ENCODE assay signal across 27 cellular contexts in the genomic region with DNA sequence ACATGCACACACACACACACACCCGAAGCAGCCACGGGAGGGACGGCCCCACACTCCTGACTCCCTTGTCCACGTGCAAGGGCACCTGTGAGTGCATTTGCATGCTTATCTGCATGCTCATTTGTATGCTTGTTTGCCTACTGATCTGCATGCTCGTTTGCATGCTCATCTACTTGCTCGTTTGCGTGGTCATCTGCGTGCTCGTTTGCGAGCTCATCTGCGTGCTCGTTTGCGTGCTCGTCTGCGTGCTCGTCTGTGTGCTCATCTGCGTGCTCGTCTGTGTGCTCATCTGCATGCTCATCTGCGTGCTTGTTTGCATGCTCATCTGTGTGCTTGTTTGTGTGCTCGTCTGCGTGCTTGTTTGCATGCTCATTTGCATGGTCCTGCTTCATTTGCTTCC. TPM values are rescaled to one million over a fixed set of nuclear protein-coding genes. Genes with fewer than 3 reads are reported as not detected.
DNase-seq lines count a peak whose midpoint lies in the region; ATAC-seq, FAIRE-seq and TF ChIP-seq lines count a peak whose summit lies in the region.
"Had no signal": no experiment of that assay in that cellular context is flagged by ENCODE, and none has a peak within 500 bp of the region (broad histone marks: within the 10 kb centered on the region; RNA-seq: fewer than 3 reads in every experiment).

No MANE protein-coding gene starts in this region.

- H3K27ac ChIP-seq in mesenchymal stem cell (ENCODE audit: low read length, poor library complexity, severe bottlenecking) (no peak overlapping the region), temporal lobe (ENCODE audit: low read depth, low read length) (peak overlapping the region; percentile 45), pancreas (no peak overlapping the region)
- H3K27ac ChIP-seq: A549; BLaER1 treated with 17β-estradiol and CSF1 and Interleukin-3, amounts not matched to agents 10 nM and 100 nM had no signal

- peaks cover 21% of the 10 kb centered on the region for H3K4me1 ChIP-seq in NT2/D1 (ENCODE audit: insufficient read depth, insufficient read length)
- H3K4me1 ChIP-seq in mesenchymal stem cell (ENCODE audit: control insufficient read depth, insufficient read depth, low read depth, low read length): no peaks in the 10 kb centered on the region
- no peaks in the 10 kb centered on the region for H3K4me1 ChIP-seq in pancreas
- H3K4me1 ChIP-seq: A549, HAP-1 had no signal

- H3K79me1 ChIP-seq in mesenchymal stem cell (replicated peaks; ENCODE audit: low read length, poor library complexity, severe bottlenecking): no peaks in the 10 kb centered on the region

- H4K91ac ChIP-seq in mesenchymal stem cell (ENCODE audit: low read length): peak overlapping the region; percentile 28

- DNase-seq in NT2/D1 (ENCODE audit: low read depth, low spot score) (no peak), bronchial epithelial cell (ENCODE audit: low read depth) (no peak), mesenchymal stem cell (no peak), pancreas (no peak)
- no peak for DNase-seq in activated effector memory CD4-positive, alpha-beta T cell treated with Interleukin-2 at 50 U/mL for 16 hours
- DNase-seq: AML-193; CD4-positive, alpha-beta T cell; NCI-H1048; NCI-H1417; NCI-H1694; NCI-H2081; NCI-H2171; NCI-H226; NCI-H510A treated with DMSO at 0.1 percent for 48 hours; NCI-H774; NK-92 treated with Interleukin-12 subunit alpha and Interleukin-12 subunit beta, amount 100 ng/mL, for 24 hours; RPMI8226; SHP77 treated with DMSO at 0.1 percent for 48 hours had no signal

- H3K4me3 ChIP-seq in NT2/D1 (ENCODE audit: insufficient read length, low read depth) (no peak overlapping the region), bronchial epithelial cell (ENCODE audit: low read depth, low read length) (no peak overlapping the region), mesenchymal stem cell (ENCODE audit: insufficient read depth in 1 of 2, low read depth in 1 of 2, low read length in 2 of 2) (no peak overlapping the region), pancreas (no peak overlapping the region)
- H3K4me3 ChIP-seq: A549; BLaER1 treated with 17β-estradiol and CSF1 and Interleukin-3, amounts not matched to agents 10 nM and 100 nM; GM23338; HAP-1 had no signal

- H3K18ac ChIP-seq in mesenchymal stem cell (ENCODE audit: low read depth in 1 of 2, low read length in 2 of 2): no peak overlapping the region

- H2AK5ac ChIP-seq in mesenchymal stem cell (ENCODE audit: low read length, severe bottlenecking): no peak overlapping the region

- no peak overlapping the region for H2BK120ac ChIP-seq in mesenchymal stem cell (ENCODE audit: low read depth, low read length)

- no peak overlapping the region for H3K14ac ChIP-seq in mesenchymal stem cell (ENCODE audit: low read length in 2 of 2)

- no peak overlapping the region for H3K4me2 ChIP-seq in mesenchymal stem cell (ENCODE audit: low read length, poor library complexity, severe bottlenecking)
- H3K4me2 ChIP-seq: A549; BLaER1 treated with 17β-estradiol and CSF1 and Interleukin-3, amounts not matched to agents 10 nM and 100 nM; GM23338 had no signal

- 92% methylated on average over 21 of the region's 21 CpGs for WGBS in mesenchymal stem cell
- 88 to 91% methylated on average over 21 of the region's 21 CpGs for WGBS in pancreas, 2 donors

- H3K27me3 ChIP-seq in NT2/D1 (ENCODE audit: insufficient read depth, insufficient read length): no peaks in the 10 kb centered on the region
- no peaks in the 10 kb centered on the region for H3K27me3 ChIP-seq in bronchial epithelial cell (ENCODE audit: control insufficient read depth, insufficient read depth, low read length)
- peaks cover 0 to 3% of the 10 kb centered on the region in 2 experiments for H3K27me3 ChIP-seq in mesenchymal stem cell (ENCODE audit: control insufficient read depth in 1 of 2, insufficient read depth in 1 of 2, low read length in 2 of 2)
- H3K27me3 ChIP-seq in pancreas: no peaks in the 10 kb centered on the region
- H3K27me3 ChIP-seq: BLaER1 treated with 17β-estradiol and CSF1 and Interleukin-3, amounts not matched to agents 10 nM and 100 nM had no signal

- no peak overlapping the region for H2BK12ac ChIP-seq in mesenchymal stem cell (ENCODE audit: low read length in 2 of 2)

- intact Hi-C loops in pancreas (cut with DNase I): no loop called here

- peaks cover 6% of the 10 kb centered on the region; the same call in 1 of the 2 replicates for H3K9me3 ChIP-seq in NT2/D1 (ENCODE audit: insufficient read depth, low read length)
- H3K9me3 ChIP-seq in mesenchymal stem cell (ENCODE audit: control insufficient read depth, low read length): no peaks in the 10 kb centered on the region
- H3K9me3 ChIP-seq in pancreas: no peaks in the 10 kb centered on the region
- H3K9me3 ChIP-seq: HAP-1 had no signal

- FAIRE-seq in bronchial epithelial cell (lab: Jason Lieb, UNC): peak; percentile 7
- FAIRE-seq in pancreas (lab: Jason Lieb, UNC): no peak
- FAIRE-seq: A549, D721Med, G401.6 had no signal

- TF ChIP-seq CTCF in bronchial epithelial cell (IDR thresholded peaks at IDR 0.05; ENCODE audit: insufficient read depth, low read length, severe bottlenecking) (no peak), pancreas (IDR thresholded peaks at IDR 0.05) (no peak)

- peak overlapping the region; percentile 9 for H3K9ac ChIP-seq in NT2/D1 (ENCODE audit: insufficient read length, low read depth)
- no peak overlapping the region for H3K9ac ChIP-seq in mesenchymal stem cell (ENCODE audit: low read length)
- H3K9ac ChIP-seq: BLaER1 treated with 17β-estradiol and CSF1 and Interleukin-3, amounts not matched to agents 10 nM and 100 nM had no signal

- H2AFZ ChIP-seq in mesenchymal stem cell (ENCODE audit: low read depth, low read length): no peak overlapping the region
- H2AFZ ChIP-seq: GM23338 had no signal

- H4K8ac ChIP-seq in mesenchymal stem cell (ENCODE audit: low read length): no peak overlapping the region

- ATAC-seq in pancreas (no peak), GM18498 (IDR thresholded peaks at IDR 0.05; ENCODE audit: unreplicated experiment) (no peak)
- ATAC-seq: A549, GM23338 had no signal

- H2BK5ac ChIP-seq in mesenchymal stem cell (ENCODE audit: low read depth, low read length, poor library complexity, severe bottlenecking): no peak overlapping the region

- H3K36me3 ChIP-seq in NT2/D1 (ENCODE audit: insufficient read depth, insufficient read length, low read length) (peaks cover 15% of the 10 kb centered on the region), bronchial epithelial cell (ENCODE audit: control insufficient read depth, insufficient read depth, low read length) (no peaks in the 10 kb centered on the region), mesenchymal stem cell (ENCODE audit: control insufficient read depth in 1 of 2, insufficient read depth in 2 of 2, low read depth in 1 of 2, low read length in 2 of 2) (peaks cover 0 to 5% of the 10 kb centered on the region in 2 experiments), pancreas (peaks cover 0 to 18% (median 0%) of the 10 kb centered on the region in 3 donors)
- H3K36me3 ChIP-seq: BLaER1 treated with 17β-estradiol and CSF1 and Interleukin-3, amounts not matched to agents 10 nM and 100 nM; HAP-1 had no signal

- H2BK15ac ChIP-seq in mesenchymal stem cell (ENCODE audit: low read depth, poor library complexity, severe bottlenecking): no peak overlapping the region

- no peak overlapping the region for H3K4ac ChIP-seq in mesenchymal stem cell (ENCODE audit: low read depth in 1 of 2, low read length in 2 of 2)

- H3K23ac ChIP-seq in mesenchymal stem cell (ENCODE audit: low read length in 2 of 2): no peak overlapping the region

RNA-seq across cellular contexts. Expression of a gene that starts 23.8 kb away (rescaled TPM):
- total RNA-seq in bronchial epithelial cell (under 0.01 and 0.51 TPM in 2 replicates), temporal lobe (8.9 TPM), pancreas (100 to 1,000 TPM in 3 of 6 donors, 10 to 100 TPM in 3; 76.2 to 130 (median 99.9) TPM)
- 23.8 TPM for polyA plus RNA-seq in mesenchymal stem cell (2013, experiment 1 of 2)
- polyA plus RNA-seq in mesenchymal stem cell (2013, experiment 2 of 2): 24.7 TPM
- polyA plus RNA-seq in pancreas: 100 to 1,000 TPM; 257 to 382 TPM
- polyA plus RNA-seq: IgD-negative memory B cell had no signal

RNA-seq across cellular contexts. Expression of a gene that starts 28.1 kb away (rescaled TPM):
- total RNA-seq in bronchial epithelial cell (0.26 TPM in 2 replicates), temporal lobe (16.0 TPM), pancreas (1 to 10 TPM in 2 of 6 donors, under 1 TPM in 4; 0.16 to 1.3 (median 0.59) TPM)
- polyA plus RNA-seq in mesenchymal stem cell (2013, experiment 1 of 2): 0.35 TPM
- 0.37 TPM for polyA plus RNA-seq in mesenchymal stem cell (2013, experiment 2 of 2)
- polyA plus RNA-seq in pancreas: 1 to 10 TPM; 1.5 to 2.1 TPM
- total RNA-seq: CD4-positive, alpha-beta T cell had no signal
- polyA plus RNA-seq: IgD-negative memory B cell had no signal

RNA-seq across cellular contexts. Expression of a gene that starts 59.3 kb away (rescaled TPM):
- not detected in 2 replicates for total RNA-seq in bronchial epithelial cell
- polyA plus RNA-seq in mesenchymal stem cell (2013, experiment 1 of 2): 0.29 TPM
- 0.23 TPM for polyA plus RNA-seq in mesenchymal stem cell (2013, experiment 2 of 2)
- total RNA-seq in temporal lobe: 0.74 TPM
- 1 to 10 TPM in 4 of 6 donors, under 1 TPM in 2; 0.66 to 4.2 (median 1.2) TPM for total RNA-seq in pancreas
- 1 to 10 TPM; 2.5 to 7.5 TPM for polyA plus RNA-seq in pancreas
